ENCODE assay signal across 12 cellular contexts in genomic region chr1:159914252-159915018, GRCh38. TPM values are rescaled to one million over a fixed set of nuclear protein-coding genes. Genes with fewer than 3 reads are reported as not detected.
DNase-seq lines count a peak whose midpoint lies in the region; ATAC-seq, FAIRE-seq and TF ChIP-seq lines count a peak whose summit lies in the region.
"Had no signal": no experiment of that assay in that cellular context is flagged by ENCODE, and none has a peak within 500 bp of the region (broad histone marks: within the 10 kb centered on the region; RNA-seq: fewer than 3 reads in every experiment).

No MANE protein-coding gene starts in this region.

- TF ChIP-seq RAD21 in A549 (conservative IDR thresholded peaks at IDR 0.05 in 1 of 2, IDR thresholded peaks at IDR 0.05 in 1 of 2) (no peak), K562 (CRISPR knock-in tag; conservative IDR thresholded peaks at IDR 0.05 in 1 of 2, IDR thresholded peaks at IDR 0.05 in 1 of 2) (no peak)

- peak in 1 of 2 experiments; percentile 74 for DNase-seq in A549 (ENCODE audit: low read depth in 1 of 2, low spot score in 1 of 2)
- DNase-seq in K562 (ENCODE audit: extremely low read depth in 1 of 4, low spot score in 3 of 4) = no peak
- no peak for DNase-seq in spleen
- no peak for DNase-seq in DMS114 treated with DMSO at 0.1 percent for 48 hours (lab: John Stamatoyannopoulos, UW; ENCODE audit: unreplicated experiment)
- no peak for DNase-seq in midbrain (lab: John Stamatoyannopoulos, UW)
- DNase-seq: activated T-cell treated with anti-CD3 and anti-CD28 coated beads, Interleukin-2, amount 50 U/mL, for 24 hours; T1000 had no signal

- CTCF ChIA-PET in A549 (lab: Yijun Ruan, JAX) = interaction anchor here (0.6 to 1.6 kb wide), 7 partner anchors 10 to 116 kb away, joined by 3 to 9 read pairs (median 4); partner anchors contain the start of gene TAGLN2
- CTCF ChIA-PET in HEK293 (lab: Yijun Ruan, JAX) = interaction anchor here (0.6 to 3.3 kb wide), 8 partner anchors 9 to 1929 kb away, joined by 3 to 8 read pairs (median 3); no protein-coding TSS in a partner anchor
- CTCF ChIA-PET in K562 (lab: Yijun Ruan, JAX; ENCODE audit: low intra/inter-chr PET ratio) = no interaction called here

- peaks cover 89% of the 10 kb centered on the region for H3K4me1 ChIP-seq in A549
- peaks cover 27% of the 10 kb centered on the region for H3K4me1 ChIP-seq in HEK293 (ENCODE audit: control insufficient read depth, insufficient read depth, low read length)
- H3K4me1 ChIP-seq in K562 (replicated peaks in 1 of 2; ENCODE audit: control insufficient read depth in 2 of 2, insufficient read depth in 2 of 2, low read length in 2 of 2) = peaks cover 12 to 25% of the 10 kb centered on the region in 2 experiments
- peaks cover 96% of the 10 kb centered on the region for H3K4me1 ChIP-seq in mucosa of stomach (ENCODE audit: control insufficient read depth, insufficient read depth, low read length)
- H3K4me1 ChIP-seq in spleen = peaks cover 27 to 95% (median 56%) of the 10 kb centered on the region in 6 donors

- no peak overlapping the region for H3K4me3 ChIP-seq in A549
- no peak overlapping the region for H3K4me3 ChIP-seq in HEK293 (ENCODE audit: low read depth, low read length)
- no peak overlapping the region for H3K4me3 ChIP-seq in K562
- H3K4me3 ChIP-seq in mucosa of stomach (ENCODE audit: low read length) = peak overlapping the region; percentile 7
- H3K4me3 ChIP-seq in spleen = no peak overlapping the region

- peaks cover under 1% of the 10 kb centered on the region; the same call in 1 of the 3 replicates for H3K79me2 ChIP-seq in K562 (ENCODE audit: control insufficient read depth, insufficient read depth, low read length)

- POLR2A ChIA-PET in A549 (lab: Yijun Ruan, JAX) (interaction anchor here (1.7 kb wide), 1 partner anchor 9 kb away, joined by 5 read pairs; no protein-coding TSS in a partner anchor), HEK293 (lab: Yijun Ruan, JAX) (interaction anchor here (0.6 to 2.4 kb wide), 5 partner anchors 16 to 51 kb away, joined by 3 to 10 read pairs (median 3); no protein-coding TSS in a partner anchor), K562 (lab: Yijun Ruan, JAX) (interaction anchor here (0.7 to 4.1 kb wide), 4 partner anchors 10 to 21 kb away, joined by 3 to 35 read pairs (median 3); partner anchors contain the start of gene TAGLN2)

- H3K9me3 ChIP-seq in A549 (no peaks in the 10 kb centered on the region), HEK293 (ENCODE audit: control insufficient read depth, insufficient read depth, low read depth, low read length) (no peaks in the 10 kb centered on the region), K562 (replicated peaks; ENCODE audit: control insufficient read depth, insufficient read depth, low read depth, low read length) (no peaks in the 10 kb centered on the region), mucosa of stomach (ENCODE audit: control insufficient read depth, low read length) (no peaks in the 10 kb centered on the region), spleen (no peaks in the 10 kb centered on the region)

- TF ChIP-seq POLR2A in A549 (IDR thresholded peaks at IDR 0.05; ENCODE audit: low read length) = no peak
- no peak; the same call in 1 of the 2 replicates for TF ChIP-seq POLR2A in K562 (conservative IDR thresholded peaks at IDR 0.05)
- TF ChIP-seq POLR2A in spleen (IDR thresholded peaks at IDR 0.05) = no peak

- H3K27ac ChIP-seq in A549 (peak overlapping the region; percentile 26 to 80; a peak in 5 of 6 replicates), HEK293 (ENCODE audit: extremely low read depth, low read depth, low read length) (no peak overlapping the region), K562 (ENCODE audit: extremely low read depth, low read depth, low read length) (no peak overlapping the region), spleen (peak overlapping the region in 1 of 8 donors; percentile 88)

- H3K9me1 ChIP-seq in K562 (ENCODE audit: control insufficient read depth, insufficient read depth, low read length) = no peaks in the 10 kb centered on the region

- H2AFZ ChIP-seq in K562 (ENCODE audit: low read depth, low read length) = no peak overlapping the region

- TF ChIP-seq CTCF in A549 (IDR thresholded peaks at IDR 0.05) (no peak), HEK293 (tag by site-specific recombination; IDR thresholded peaks at IDR 0.05) (no peak), K562 (IDR thresholded peaks at IDR 0.05 in 2 of 3, conservative IDR thresholded peaks at IDR 0.05 in 1 of 3; ENCODE audit: insufficient read depth in 2 of 3, low read depth in 1 of 3, low read length in 3 of 3) (no peak), spleen (IDR thresholded peaks at IDR 0.05 in 8 of 11, conservative IDR thresholded peaks at IDR 0.05 in 3 of 11) (no peak)

- in situ Hi-C loops in K562 (cut with MboI) = no loop called here

- H4K20me1 ChIP-seq in K562 (replicated peaks; ENCODE audit: control insufficient read depth, insufficient read depth, low read length) = no peaks in the 10 kb centered on the region; the same call in none of the 2 replicates

- no peak for FAIRE-seq in A549 (lab: Jason Lieb, UNC)
- FAIRE-seq in K562 (lab: Jason Lieb, UNC) = no peak

- peak in 1 of 2 experiments; percentile 12; a peak in 2 of 6 replicates for ATAC-seq in A549
- no peak for ATAC-seq in K562
- ATAC-seq in GM19397 (IDR thresholded peaks at IDR 0.05; ENCODE audit: unreplicated experiment) = no peak

- intact Hi-C loops in K562 (cut with micrococcal nuclease) = no loop called here
- intact Hi-C loops in spleen (cut with DNase I; ENCODE audit: low total_unique reads) = no loop called here

- H3K9ac ChIP-seq in K562 (ENCODE audit: insufficient read depth in 1 of 2, low read depth in 2 of 2, low read length in 2 of 2) (no peak overlapping the region), mucosa of stomach (ENCODE audit: low read length) (peak overlapping the region; percentile 54)

- no peaks in the 10 kb centered on the region for H3K27me3 ChIP-seq in K562 (ENCODE audit: control insufficient read depth in 2 of 2, insufficient read depth in 2 of 2, low read length in 2 of 2)
- H3K27me3 ChIP-seq in mucosa of stomach (ENCODE audit: control insufficient read depth, insufficient read depth, low read length) = no peaks in the 10 kb centered on the region
- no peaks in the 10 kb centered on the region for H3K27me3 ChIP-seq in spleen (replicated peaks in 1 of 7)

- peak overlapping the region; percentile 66 for H3K4me2 ChIP-seq in A549
- H3K4me2 ChIP-seq in K562 (ENCODE audit: insufficient read depth, low read length) = no peak overlapping the region

- BruUV-seq in K562 (replicated peaks; lab: Mats Ljungman, UMichigan) = no TSS peak

- TF ChIP-seq EP300 in A549 (IDR thresholded peaks at IDR 0.05) (peak; percentile 46 to 54; a peak in 2 of 5 replicates), K562 (IDR thresholded peaks at IDR 0.05; ENCODE audit: low read length) (no peak)

- H3K36me3 ChIP-seq in HEK293 (ENCODE audit: control insufficient read depth in 2 of 2, insufficient read depth in 1 of 2, low read length in 2 of 2) (peaks cover 6 to 22% of the 10 kb centered on the region in 2 experiments; a peak in 2 of 3 replicates), K562 (ENCODE audit: control insufficient read depth, insufficient read depth, low read length) (peaks cover 34% of the 10 kb centered on the region), mucosa of stomach (ENCODE audit: control insufficient read depth, insufficient read depth, low read length) (peaks cover 11% of the 10 kb centered on the region), spleen (peaks cover 2 to 49% (median 28%) of the 10 kb centered on the region in 6 donors)

- 62% methylated on average over 10 of the region's 10 CpGs for WGBS in A549 (ENCODE audit: missing lambda C conversion rate)
- WGBS in K562 (ENCODE audit: insufficient coverage, low coverage, missing lambda C conversion rate) = 62% methylated on average over 10 of the region's 10 CpGs
- WGBS in spleen, 5 donors = 85 to 90% (median 88%) methylated on average over 10 of the region's 10 CpGs

RNA-seq across cellular contexts. Expression of gene TAGLN2, which starts 10.9 kb away (rescaled TPM):
- polyA plus RNA-seq in A549 (2011; rRNA removed) = 533 and 536 TPM in 2 replicates
- polyA plus RNA-seq in A549 (2012; cell fraction: cytosol; rRNA removed) = 1,020 and 1,221 TPM in 2 replicates
- polyA plus RNA-seq in A549 (2012; cell fraction: nucleus; rRNA removed) = 1,181 and 1,326 TPM in 2 replicates
- 781 to 811 TPM (median 806 TPM) in 3 replicates for polyA plus RNA-seq in A549 (2017; fragmentation: RNase III; extraction: RNeasy Plus Mini Kit Qiagen cat#74134 plus additional on column Dnase treatment)
- 437 and 484 TPM in 2 replicates for polyA minus RNA-seq in A549 (2011; rRNA and poly(A)+ RNA removed)
- total RNA-seq in K562 (2011; cell fraction: chromatin; rRNA removed; ENCODE audit: low replicate concordance) = 38.5 and 101 TPM in 2 replicates
- total RNA-seq in K562 (2011; cell fraction: nucleolus; rRNA removed) = 100 and 103 TPM in 2 replicates
- total RNA-seq in K562 (2011; cell fraction: nucleoplasm; rRNA removed) = 95.8 and 128 TPM in 2 replicates
- total RNA-seq in K562 (2014; rRNA removed) = 456 and 502 TPM in 2 replicates
- total RNA-seq in K562 (2014; rRNA removed; fragmentation: Illumina TruSeq; extraction: Trizol) = 180 and 192 TPM in 2 replicates
- 247 and 249 TPM in 2 replicates for total RNA-seq in K562 (2015; rRNA removed; fragmentation: Illumina TruSeq; extraction: Trizol)
- 498 and 506 TPM in 2 replicates for total RNA-seq in K562 (2021)
- 414 and 518 TPM in 2 replicates for polyA plus RNA-seq in K562 (2011; rRNA removed)
- polyA plus RNA-seq in K562 (2011; cell fraction: cytosol; rRNA removed) = 883 and 1,031 TPM in 2 replicates
- 273 and 355 TPM in 2 replicates for polyA plus RNA-seq in K562 (2011; cell fraction: nucleus; rRNA removed)
- 571 and 615 TPM in 2 replicates for polyA plus RNA-seq in K562 (2012)
- polyA plus RNA-seq in K562 (2014; fragmentation: Illumina TruSeq; extraction: Trizol) = 565 and 573 TPM in 2 replicates
- polyA plus RNA-seq in K562 (2014; fragmentation: Nextera tagmentation; extraction: Ambion mirVana) = 100 to 1,000 TPM; 334 to 683 TPM
- 455 and 456 TPM in 2 replicates for polyA plus RNA-seq in K562 (2014; rRNA removed)
- 196 and 205 TPM in 2 replicates for polyA minus RNA-seq in K562 (2011; rRNA and poly(A)+ RNA removed)
- polyA minus RNA-seq in K562 (2011; cell fraction: cytosol; rRNA and poly(A)+ RNA removed) = 239 and 243 TPM in 2 replicates
- 47.4 and 74.8 TPM in 2 replicates for polyA minus RNA-seq in K562 (2011; cell fraction: nucleus; rRNA and poly(A)+ RNA removed)
- total RNA-seq in spleen = 100 to 1,000 TPM; 341 to 505 (median 407) TPM
- 100 to 1,000 TPM; 351 to 525 (median 475) TPM for polyA plus RNA-seq in spleen

RNA-seq across cellular contexts. Expression of gene CFAP45, which starts 14.5 kb away (rescaled TPM):
- polyA plus RNA-seq in A549 (2011; rRNA removed) = 0.50 and 0.67 TPM in 2 replicates
- polyA plus RNA-seq in A549 (2012; cell fraction: cytosol; rRNA removed) = 0.31 and 0.46 TPM in 2 replicates
- polyA plus RNA-seq in A549 (2012; cell fraction: nucleus; rRNA removed) = 0.40 and 0.86 TPM in 2 replicates
- polyA plus RNA-seq in A549 (2017; fragmentation: RNase III; extraction: RNeasy Plus Mini Kit Qiagen cat#74134 plus additional on column Dnase treatment) = 0.76 to 0.89 TPM (median 0.87 TPM) in 3 replicates
- polyA minus RNA-seq in A549 (2011; rRNA and poly(A)+ RNA removed) = 0.39 TPM in 1 of 2 replicates, not detected in the other
- 1.8 and 2.4 TPM in 2 replicates for total RNA-seq in K562 (2011; cell fraction: chromatin; rRNA removed; ENCODE audit: low replicate concordance)
- 0.33 and 1.1 TPM in 2 replicates for total RNA-seq in K562 (2011; cell fraction: nucleolus; rRNA removed)
- 1.2 and 2.4 TPM in 2 replicates for total RNA-seq in K562 (2011; cell fraction: nucleoplasm; rRNA removed)
- total RNA-seq in K562 (2014; rRNA removed) = 1.2 and 1.5 TPM in 2 replicates
- 1.2 and 1.7 TPM in 2 replicates for total RNA-seq in K562 (2014; rRNA removed; fragmentation: Illumina TruSeq; extraction: Trizol)
- total RNA-seq in K562 (2015; rRNA removed; fragmentation: Illumina TruSeq; extraction: Trizol) = 0.94 and 1.4 TPM in 2 replicates
- 0.72 and 1.6 TPM in 2 replicates for total RNA-seq in K562 (2021)
- 0.85 and 1.5 TPM in 2 replicates for polyA plus RNA-seq in K562 (2011; rRNA removed)
- 0.43 and 0.59 TPM in 2 replicates for polyA plus RNA-seq in K562 (2011; cell fraction: cytosol; rRNA removed)
- polyA plus RNA-seq in K562 (2011; cell fraction: nucleus; rRNA removed) = 0.97 and 1.1 TPM in 2 replicates
- polyA plus RNA-seq in K562 (2012) = 0.91 and 1.0 TPM in 2 replicates
- polyA plus RNA-seq in K562 (2014; fragmentation: Illumina TruSeq; extraction: Trizol) = 1.6 and 2.0 TPM in 2 replicates
- polyA plus RNA-seq in K562 (2014; fragmentation: Nextera tagmentation; extraction: Ambion mirVana) = 1 to 10 TPM in 1 of 2 experiments, under 1 TPM in 1; 0.65 to 1.3 TPM
- 1.0 and 2.4 TPM in 2 replicates for polyA plus RNA-seq in K562 (2014; rRNA removed)
- polyA minus RNA-seq in K562 (2011; rRNA and poly(A)+ RNA removed) = 1.6 and 1.8 TPM in 2 replicates
- 0.48 and 0.91 TPM in 2 replicates for polyA minus RNA-seq in K562 (2011; cell fraction: cytosol; rRNA and poly(A)+ RNA removed)
- 0.40 and 0.89 TPM in 2 replicates for polyA minus RNA-seq in K562 (2011; cell fraction: nucleus; rRNA and poly(A)+ RNA removed)
- 1 to 10 TPM; 1.1 to 3.0 (median 2.0) TPM for total RNA-seq in spleen
- 1 to 10 TPM in 2 of 3 donors, under 1 TPM in 1; 0.58 to 2.8 (median 1.2) TPM for polyA plus RNA-seq in spleen

RNA-seq across cellular contexts. Expression of gene IGSF9, which starts 31.0 kb away (rescaled TPM):
- polyA plus RNA-seq in A549 (2011; rRNA removed) = 0.05 and 0.06 TPM in 2 replicates
- 0.26 and 0.34 TPM in 2 replicates for polyA plus RNA-seq in A549 (2012; cell fraction: cytosol; rRNA removed)
- 1.0 and 1.2 TPM in 2 replicates for polyA plus RNA-seq in A549 (2012; cell fraction: nucleus; rRNA removed)
- polyA plus RNA-seq in A549 (2017; fragmentation: RNase III; extraction: RNeasy Plus Mini Kit Qiagen cat#74134 plus additional on column Dnase treatment) = 0.49 to 0.54 TPM (median 0.50 TPM) in 3 replicates
- polyA minus RNA-seq in A549 (2011; rRNA and poly(A)+ RNA removed) = 0.10 and 0.12 TPM in 2 replicates
- 0.28 TPM in 1 of 2 replicates, not detected in the other for total RNA-seq in K562 (2011; cell fraction: chromatin; rRNA removed; ENCODE audit: low replicate concordance)
- 0.13 and 0.17 TPM in 2 replicates for total RNA-seq in K562 (2011; cell fraction: nucleolus; rRNA removed)
- 0.15 and 0.29 TPM in 2 replicates for total RNA-seq in K562 (2011; cell fraction: nucleoplasm; rRNA removed)
- total RNA-seq in K562 (2014; rRNA removed) = 0.09 and 0.24 TPM in 2 replicates
- total RNA-seq in K562 (2014; rRNA removed; fragmentation: Illumina TruSeq; extraction: Trizol) = 0.04 TPM in 1 of 2 replicates, not detected in the other
- total RNA-seq in K562 (2015; rRNA removed; fragmentation: Illumina TruSeq; extraction: Trizol) = 0.04 and 0.08 TPM in 2 replicates
- 0.29 and 0.34 TPM in 2 replicates for total RNA-seq in K562 (2021)
- polyA plus RNA-seq in K562 (2011; rRNA removed) = 0.03 and 0.09 TPM in 2 replicates
- polyA plus RNA-seq in K562 (2011; cell fraction: cytosol; rRNA removed) = 0.07 and 0.12 TPM in 2 replicates
- 0.38 TPM in 2 replicates for polyA plus RNA-seq in K562 (2011; cell fraction: nucleus; rRNA removed)
- 0.18 and 0.26 TPM in 2 replicates for polyA plus RNA-seq in K562 (2012)
- 0.19 and 0.22 TPM in 2 replicates for polyA plus RNA-seq in K562 (2014; fragmentation: Illumina TruSeq; extraction: Trizol)
- under 1 TPM in 1 of 2 experiments, not detected in 1; 0.04 TPM for polyA plus RNA-seq in K562 (2014; fragmentation: Nextera tagmentation; extraction: Ambion mirVana)
- 0.25 and 0.31 TPM in 2 replicates for polyA plus RNA-seq in K562 (2014; rRNA removed)
- 0.07 TPM in 1 of 2 replicates, not detected in the other for polyA minus RNA-seq in K562 (2011; rRNA and poly(A)+ RNA removed)
- polyA minus RNA-seq in K562 (2011; cell fraction: cytosol; rRNA and poly(A)+ RNA removed) = 0.19 TPM in 1 of 2 replicates, not detected in the other
- polyA minus RNA-seq in K562 (2011; cell fraction: nucleus; rRNA and poly(A)+ RNA removed) = 0.11 and 0.13 TPM in 2 replicates
- total RNA-seq in spleen = 1 to 10 TPM in 4 of 7 donors, under 1 TPM in 3; 0.64 to 2.1 (median 1.1) TPM
- polyA plus RNA-seq in spleen = under 1 TPM; 0.12 to 0.80 (median 0.46) TPM
- polyA plus RNA-seq: BJ had no signal

RNA-seq across cellular contexts. Expression of gene SLAMF9, which starts 39.6 kb away (rescaled TPM):
- polyA plus RNA-seq in A549 (2011; rRNA removed) (0.21 and 0.25 TPM in 2 replicates), A549 (2017; fragmentation: RNase III; extraction: RNeasy Plus Mini Kit Qiagen cat#74134 plus additional on column Dnase treatment) (0.16 to 0.28 TPM (median 0.22 TPM) in 3 replicates), K562 (2011; rRNA removed) (0.13 TPM in 1 of 2 replicates, not detected in the other), K562 (2014; fragmentation: Illumina TruSeq; extraction: Trizol) (0.25 TPM in 1 of 2 replicates, not detected in the other), K562 (2014; fragmentation: Nextera tagmentation; extraction: Ambion mirVana) (under 1 TPM in 1 of 2 experiments, not detected in 1; 0.21 TPM), K562 (2014; rRNA removed) (not detected in 2 replicates), spleen (under 1 TPM; 0.14 to 0.26 (median 0.22) TPM)
- 0.08 and 0.14 TPM in 2 replicates for polyA plus RNA-seq in A549 (2012; cell fraction: cytosol; rRNA removed)
- 0.08 and 0.27 TPM in 2 replicates for polyA plus RNA-seq in A549 (2012; cell fraction: nucleus; rRNA removed)
- 0.54 and 0.78 TPM in 2 replicates for polyA minus RNA-seq in A549 (2011; rRNA and poly(A)+ RNA removed)
- total RNA-seq in K562 (2011; cell fraction: chromatin; rRNA removed; ENCODE audit: low replicate concordance) = not detected in 2 replicates
- total RNA-seq in K562 (2011; cell fraction: nucleolus; rRNA removed) = not detected in 2 replicates
- total RNA-seq in K562 (2011; cell fraction: nucleoplasm; rRNA removed) = not detected in 2 replicates
- total RNA-seq in K562 (2014; rRNA removed) (not detected in 2 replicates), K562 (2014; rRNA removed; fragmentation: Illumina TruSeq; extraction: Trizol) (not detected in 2 replicates), K562 (2015; rRNA removed; fragmentation: Illumina TruSeq; extraction: Trizol) (not detected in 2 replicates), K562 (2021) (not detected in 2 replicates), spleen (1 to 10 TPM in 1 of 7 donors, under 1 TPM in 2, not detected in 4; 0.67 to 1.3 (median 0.89) TPM)
- not detected in 2 replicates for polyA plus RNA-seq in K562 (2011; cell fraction: cytosol; rRNA removed)
- not detected in 2 replicates for polyA plus RNA-seq in K562 (2011; cell fraction: nucleus; rRNA removed)
- 0.19 TPM in 1 of 2 replicates, not detected in the other for polyA plus RNA-seq in K562 (2012)
- not detected in 2 replicates for polyA minus RNA-seq in K562 (2011; rRNA and poly(A)+ RNA removed)
- polyA minus RNA-seq in K562 (2011; cell fraction: cytosol; rRNA and poly(A)+ RNA removed) = not detected in 2 replicates
- polyA minus RNA-seq in K562 (2011; cell fraction: nucleus; rRNA and poly(A)+ RNA removed) = not detected in 2 replicates
- total RNA-seq: temporal lobe had no signal
- polyA plus RNA-seq: BJ had no signal

RNA-seq across cellular contexts. Expression of gene VSIG8, which starts 52.0 kb away (rescaled TPM):
- polyA plus RNA-seq in A549 (2011; rRNA removed) (0.04 TPM in 1 of 2 replicates, not detected in the other), A549 (2017; fragmentation: RNase III; extraction: RNeasy Plus Mini Kit Qiagen cat#74134 plus additional on column Dnase treatment) (0.05 to 0.09 TPM in 2 of 3 replicates, not detected in the other), K562 (2011; rRNA removed) (0.05 TPM in 1 of 2 replicates, not detected in the other), K562 (2014; fragmentation: Illumina TruSeq; extraction: Trizol) (not detected in 2 replicates), K562 (2014; fragmentation: Nextera tagmentation; extraction: Ambion mirVana) (not detected), K562 (2014; rRNA removed) (not detected in 2 replicates), spleen (under 1 TPM; 0.03 to 0.43 (median 0.13) TPM)
- 0.05 and 0.07 TPM in 2 replicates for polyA plus RNA-seq in A549 (2012; cell fraction: cytosol; rRNA removed)
- 0.14 and 0.15 TPM in 2 replicates for polyA plus RNA-seq in A549 (2012; cell fraction: nucleus; rRNA removed)
- not detected in 2 replicates for polyA minus RNA-seq in A549 (2011; rRNA and poly(A)+ RNA removed)
- total RNA-seq in K562 (2011; cell fraction: chromatin; rRNA removed; ENCODE audit: low replicate concordance) = not detected in 2 replicates
- total RNA-seq in K562 (2011; cell fraction: nucleolus; rRNA removed) = not detected in 2 replicates
- total RNA-seq in K562 (2011; cell fraction: nucleoplasm; rRNA removed) = not detected in 2 replicates
- total RNA-seq in K562 (2014; rRNA removed) (not detected in 2 replicates), K562 (2014; rRNA removed; fragmentation: Illumina TruSeq; extraction: Trizol) (not detected in 2 replicates), K562 (2015; rRNA removed; fragmentation: Illumina TruSeq; extraction: Trizol) (not detected in 2 replicates), K562 (2021) (not detected in 2 replicates), spleen (under 1 TPM in 1 of 7 donors, not detected in 6; 0.33 TPM)
- polyA plus RNA-seq in K562 (2011; cell fraction: cytosol; rRNA removed) = 0.07 TPM in 1 of 2 replicates, not detected in the other
- polyA plus RNA-seq in K562 (2011; cell fraction: nucleus; rRNA removed) = 0.10 TPM in 1 of 2 replicates, not detected in the other
- not detected in 2 replicates for polyA plus RNA-seq in K562 (2012)
- not detected in 2 replicates for polyA minus RNA-seq in K562 (2011; rRNA and poly(A)+ RNA removed)
- polyA minus RNA-seq in K562 (2011; cell fraction: cytosol; rRNA and poly(A)+ RNA removed) = not detected in 2 replicates
- not detected in 2 replicates for polyA minus RNA-seq in K562 (2011; cell fraction: nucleus; rRNA and poly(A)+ RNA removed)
- total RNA-seq: temporal lobe had no signal
- polyA plus RNA-seq: BJ had no signal

Comparison
In these comparisons a context has a peak if more than half of its experiments do, and no peak if none do; other contexts are left out.
1. H3K27ac ChIP-seq: peak in A549 (2 of 2); none in HEK293 (single experiment) and K562 (single experiment).